8 cellular contexts compared by ENCODE assay signal in genomic region chr7:44981035-44981706, GRCh38. TPM values are rescaled to one million over a fixed set of nuclear protein-coding genes. Genes with fewer than 3 reads are reported as not detected.
A peak's percentile ranks its signal among the peaks of the same experiment; 100 is the strongest.
DNase-seq lines count a peak whose midpoint lies in the region; ATAC-seq and TF ChIP-seq lines count a peak whose summit lies in the region.

No MANE protein-coding gene starts in this region.

- TF ChIP-seq POLR2A in esophagus squamous epithelium (IDR thresholded peaks at IDR 0.05): no peak

- peaks cover 35% of the 10 kb centered on the region for H3K36me3 ChIP-seq in Panc1 (ENCODE audit: control insufficient read depth, insufficient read depth, low read length)
- peaks cover 5 to 49% (median 7%) of the 10 kb centered on the region in 3 donors for H3K36me3 ChIP-seq in esophagus squamous epithelium

- POLR2A ChIA-PET in Panc1 (lab: Charles Lee): interaction anchor here (1.1 kb wide), 1 partner anchor 8 kb away, joined by 7 read pairs; no protein-coding TSS in a partner anchor

- H3K4me3 ChIP-seq in Panc1 (ENCODE audit: low read depth in 2 of 2, low read length in 2 of 2) (no peak overlapping the region), esophagus squamous epithelium (no peak overlapping the region)

- CTCF ChIA-PET in Panc1 (lab: Charles Lee): interaction anchor here (2.2 kb wide), 1 partner anchor 8 kb away, joined by 12 read pairs; no protein-coding TSS in a partner anchor

- intact Hi-C loops in Panc1 (cut with micrococcal nuclease; ENCODE audit: unreplicated experiment) (no loop called here), esophagus squamous epithelium (cut with DNase I) (no loop called here)

- in situ Hi-C loops in Panc1 (cut with HindIII; ENCODE audit: low pct_unique_long_range_greater_than_20kb, low sequenced_read_pairs): no loop called here

- H3K27me3 ChIP-seq in Panc1 (ENCODE audit: control insufficient read depth, insufficient read depth, low read length) (no peaks in the 10 kb centered on the region), esophagus squamous epithelium (no peaks in the 10 kb centered on the region)

- H3K27ac ChIP-seq in 22Rv1 (peak overlapping the region; percentile 32; the same call in 1 of the 2 replicates), Panc1 (ENCODE audit: low read length) (no peak overlapping the region), esophagus squamous epithelium (peak overlapping the region; percentile 44 to 87 (median 63))

- TF ChIP-seq CTCF in 22Rv1 (IDR thresholded peaks at IDR 0.05) (no peak; the same call in 1 of the 2 replicates), Panc1 (IDR thresholded peaks at IDR 0.05) (no peak), esophagus squamous epithelium (IDR thresholded peaks at IDR 0.05) (no peak)

- ATAC-seq in GM19035 (IDR thresholded peaks at IDR 0.05; ENCODE audit: unreplicated experiment) (peak; percentile 0), Panc1 (peak; percentile 26; the same call in 1 of the 2 replicates), GM18519 (IDR thresholded peaks at IDR 0.05; ENCODE audit: low FRiP score, unreplicated experiment) (no peak)

- DNase-seq in Panc1 (ENCODE audit: low read depth, low spot score) (no peak), esophagus squamous epithelium (lab: John Stamatoyannopoulos, UW) (no peak), cortex of kidney (lab: John Stamatoyannopoulos, UW) (no peak), NCI-H345 treated with DMSO at 0.1 percent for 48 hours (lab: John Stamatoyannopoulos, UW; ENCODE audit: unreplicated experiment) (no peak), NCI-H1436 treated with DMSO at 0.1 percent for 48 hours (lab: John Stamatoyannopoulos, UW) (no peak)

- WGBS in esophagus squamous epithelium, 2 donors: 56 to 71% methylated on average over 7 of the region's 7 CpGs

- H3K4me1 ChIP-seq in Panc1 (ENCODE audit: control insufficient read depth, insufficient read depth, low read length): peaks cover 29% of the 10 kb centered on the region
- peaks cover 34 to 81% (median 48%) of the 10 kb centered on the region in 3 donors for H3K4me1 ChIP-seq in esophagus squamous epithelium

- BruUV-seq in Panc1 (replicated peaks; lab: Mats Ljungman, UMichigan): no TSS peak

- H3K9me3 ChIP-seq in Panc1 (ENCODE audit: control insufficient read depth, insufficient read depth, low read depth, low read length) (no peaks in the 10 kb centered on the region), esophagus squamous epithelium (no peaks in the 10 kb centered on the region)

RNA-seq across cellular contexts. Expression of gene MYO1G, which starts 2.4 kb away (rescaled TPM):
- total RNA-seq in Panc1 (2021; ENCODE audit: unreplicated experiment): 0.41 TPM
- polyA plus RNA-seq in Panc1 (2012; ENCODE audit: insufficient read length): 0.17 TPM
- 1 to 10 TPM; 1.3 to 5.0 (median 2.6) TPM for total RNA-seq in esophagus squamous epithelium

RNA-seq across cellular contexts. Expression of gene CCM2, which starts 18.8 kb away (rescaled TPM):
- total RNA-seq in Panc1 (2021; ENCODE audit: unreplicated experiment) (97.1 TPM), esophagus squamous epithelium (10 to 100 TPM; 20.0 to 36.3 (median 24.9) TPM)
- 143 TPM for polyA plus RNA-seq in Panc1 (2012; ENCODE audit: insufficient read length)
